ENCODE assay signal across 26 cellular contexts in genomic region chr1:94708299-94708685, GRCh38.
DNase-seq lines count a peak whose midpoint lies in the region; ATAC-seq and TF ChIP-seq lines count a peak whose summit lies in the region.
"Had no signal": no experiment of that assay in that cellular context is flagged by ENCODE, and none has a peak within 500 bp of the region (broad histone marks: within the 10 kb centered on the region; RNA-seq: fewer than 3 reads in every experiment).

No MANE protein-coding gene starts in this region.

- H3K4me1 ChIP-seq in BLaER1 treated with 17β-estradiol and CSF1 and Interleukin-3, amounts not matched to agents 10 nM and 100 nM, result peaks cover 7 to 21% (median 14%) of the 10 kb centered on the region in 10 experiments
- peaks cover 15% of the 10 kb centered on the region for H3K4me1 ChIP-seq in PC-3 (ENCODE audit: insufficient read depth, low read length)
- H3K4me1 ChIP-seq: colonic mucosa, lower lobe of right lung had no signal

- POLR2A ChIA-PET in PC-3 (lab: Charles Lee; ENCODE audit: unreplicated experiment), result no interaction called here

- DNase-seq in amniotic epithelial cell (ENCODE audit: low read depth), result peak; percentile 46
- DNase-seq in fibroblast of villous mesenchyme (ENCODE audit: low read depth), result peak; percentile 26
- DNase-seq in osteocyte (ENCODE audit: extremely low spot score, unreplicated experiment), result peak; percentile 71
- no peak for DNase-seq in NCI-H526 (lab: John Stamatoyannopoulos, UW)
- no peak for DNase-seq in PC-3
- DNase-seq: activated CD4-positive, alpha-beta T cell treated with anti-CD3 and anti-CD28 coated beads, Interleukin-2, amount 10 ng/mL, durations not matched to agents 7 days and 5 days; activated CD8-positive, alpha-beta memory T cell treated with anti-CD3 and anti-CD28 coated beads, Interleukin-2, amount 10 ng/mL, durations not matched to agents 7 days and 5 days; activated naive CD4-positive, alpha-beta T cell treated with anti-CD3 and anti-CD28 coated beads, Interleukin-2, amount 10 ng/mL, durations not matched to agents 7 days and 5 days; amygdala; C1 segment of cervical spinal cord; colonic mucosa; effector memory CD4-positive, alpha-beta T cell; kidney; lower lobe of right lung; NCI-H1092; NCI-H187 treated with DMSO at 0.1 percent for 48 hours; NCI-H774; RPMI8226; stimulated activated CD4-positive, alpha-beta T cell treated with anti-CD3 and anti-CD28 coated beads, Interleukin-1b, Interleukin-23, amount 100 ng/mL, for 48 hours; WERI-Rb-1 had no signal

- H3K9me2 ChIP-seq in PC-3 (replicated peaks; ENCODE audit: low read length), result no peaks in the 10 kb centered on the region

- H3K27me3 Mint-ChIP-seq in osteocyte (ENCODE audit: unreplicated experiment), result no peaks in the 10 kb centered on the region

- peaks cover 2% of the 10 kb centered on the region for H3K36me3 Mint-ChIP-seq in osteocyte (ENCODE audit: unreplicated experiment)
- H3K36me3 Mint-ChIP-seq: activated CD8-positive, alpha-beta memory T cell treated with anti-CD3 and anti-CD28 coated beads, Interleukin-2, amount 10 ng/mL, durations not matched to agents 7 days and 5 days; activated naive CD4-positive, alpha-beta T cell treated with anti-CD3 and anti-CD28 coated beads, Interleukin-2, amount 10 ng/mL, durations not matched to agents 7 days and 5 days had no signal

- no peak overlapping the region for H2AFZ ChIP-seq in PC-3 (ENCODE audit: low read length)

- H3K27me3 ChIP-seq in BLaER1 treated with 17β-estradiol and CSF1 and Interleukin-3, amounts not matched to agents 10 nM and 100 nM, result no peaks in the 10 kb centered on the region
- H3K27me3 ChIP-seq in PC-3 (ENCODE audit: low read length), result no peaks in the 10 kb centered on the region
- H3K27me3 ChIP-seq: colonic mucosa, neutrophil had no signal

- H3K4me3 Mint-ChIP-seq in osteocyte (ENCODE audit: unreplicated experiment), result no peak overlapping the region
- H3K4me3 Mint-ChIP-seq: activated CD4-positive, alpha-beta T cell treated with anti-CD3 and anti-CD28 coated beads, Interleukin-2, amount 10 ng/mL, durations not matched to agents 7 days and 5 days; activated CD8-positive, alpha-beta memory T cell treated with anti-CD3 and anti-CD28 coated beads, Interleukin-2, amount 10 ng/mL, durations not matched to agents 7 days and 5 days; activated naive CD4-positive, alpha-beta T cell treated with anti-CD3 and anti-CD28 coated beads, Interleukin-2, amount 10 ng/mL, durations not matched to agents 7 days and 5 days; T-helper 2 cell treated with Interferon-gamma antibody and Interleukin-4, amounts not matched to agents 5 μg/mL and 100 μg/mL, for 36 hours had no signal

- no peak overlapping the region for H3K9ac ChIP-seq in BLaER1 treated with 17β-estradiol and CSF1 and Interleukin-3, amounts not matched to agents 10 nM and 100 nM
- no peak overlapping the region for H3K9ac ChIP-seq in PC-3 (ENCODE audit: low read length)

- no peaks in the 10 kb centered on the region for H3K9me3 Mint-ChIP-seq in osteocyte (ENCODE audit: unreplicated experiment)
- H3K9me3 Mint-ChIP-seq: activated CD4-positive, alpha-beta T cell treated with anti-CD3 and anti-CD28 coated beads, Interleukin-2, amount 10 ng/mL, durations not matched to agents 7 days and 5 days; activated naive CD4-positive, alpha-beta T cell treated with anti-CD3 and anti-CD28 coated beads, Interleukin-2, amount 10 ng/mL, durations not matched to agents 7 days and 5 days; T-helper 2 cell treated with Interferon-gamma antibody and Interleukin-4, amounts not matched to agents 5 μg/mL and 100 μg/mL, for 36 hours had no signal

- peaks cover 30% of the 10 kb centered on the region for H3K4me1 Mint-ChIP-seq in osteocyte (ENCODE audit: unreplicated experiment)
- H3K4me1 Mint-ChIP-seq: activated CD4-positive, alpha-beta T cell treated with anti-CD3 and anti-CD28 coated beads, Interleukin-2, amount 10 ng/mL, durations not matched to agents 7 days and 5 days; activated CD8-positive, alpha-beta memory T cell treated with anti-CD3 and anti-CD28 coated beads, Interleukin-2, amount 10 ng/mL, durations not matched to agents 7 days and 5 days; activated naive CD4-positive, alpha-beta T cell treated with anti-CD3 and anti-CD28 coated beads, Interleukin-2, amount 10 ng/mL, durations not matched to agents 7 days and 5 days had no signal

- ATAC-seq in HG03108 (IDR thresholded peaks at IDR 0.05; ENCODE audit: unreplicated experiment) (no peak), PC-3 (no peak), GM21367 (IDR thresholded peaks at IDR 0.05; ENCODE audit: unreplicated experiment) (no peak)
- ATAC-seq: activated CD8-positive, alpha-beta memory T cell treated with anti-CD3 and anti-CD28 coated beads, Interleukin-2, amount 10 ng/mL, durations not matched to agents 7 days and 5 days; GM12878; lower lobe of right lung had no signal

- H3K27ac ChIP-seq in BLaER1 treated with 17β-estradiol and CSF1 and Interleukin-3, amounts not matched to agents 10 nM and 100 nM, result peak overlapping the region in 6 of 11 experiments; percentile 19 to 36 (median 34); a peak in 7 of 22 replicates
- H3K27ac ChIP-seq in PC-3 (ENCODE audit: low read length), result no peak overlapping the region
- H3K27ac ChIP-seq: colonic mucosa, lower lobe of right lung, neutrophil, WERI-Rb-1 had no signal

- no peak overlapping the region for H3K4me3 ChIP-seq in BLaER1 treated with 17β-estradiol and CSF1 and Interleukin-3, amounts not matched to agents 10 nM and 100 nM
- H3K4me3 ChIP-seq in fibroblast of villous mesenchyme (ENCODE audit: low read depth, low read length), result no peak overlapping the region
- H3K4me3 ChIP-seq in PC-3 (ENCODE audit: low read length), result no peak overlapping the region
- H3K4me3 ChIP-seq: colonic mucosa, GM12878, lower lobe of right lung had no signal

- no peaks in the 10 kb centered on the region for H3K79me2 ChIP-seq in PC-3 (ENCODE audit: low read length)

- TF ChIP-seq CTCF in fibroblast of villous mesenchyme (IDR thresholded peaks at IDR 0.05; ENCODE audit: insufficient read depth, low read depth, low read length) (no peak), osteocyte (IDR thresholded peaks at IDR 0.05) (no peak), PC-3 (conservative IDR thresholded peaks at IDR 0.05; ENCODE audit: low read depth, low read length) (no peak)

- peak overlapping the region in 9 of 11 experiments; percentile 14 to 54 (median 46); a peak in 13 of 22 replicates for H3K4me2 ChIP-seq in BLaER1 treated with 17β-estradiol and CSF1 and Interleukin-3, amounts not matched to agents 10 nM and 100 nM
- no peak overlapping the region for H3K4me2 ChIP-seq in PC-3 (ENCODE audit: low read length)

- no peaks in the 10 kb centered on the region for H3K36me3 ChIP-seq in BLaER1 treated with 17β-estradiol and CSF1 and Interleukin-3, amounts not matched to agents 10 nM and 100 nM
- H3K36me3 ChIP-seq in PC-3 (ENCODE audit: low read depth, low read length), result no peaks in the 10 kb centered on the region
- H3K36me3 ChIP-seq: colonic mucosa, lower lobe of right lung, neutrophil, WERI-Rb-1 had no signal

- CTCF ChIA-PET in PC-3 (lab: Charles Lee), result no interaction called here

- intact Hi-C loops in PC-3 (cut with micrococcal nuclease), result no loop called here

- no peaks in the 10 kb centered on the region for H4K20me1 ChIP-seq in BLaER1 treated with 17β-estradiol and CSF1 and Interleukin-3, amounts not matched to agents 10 nM and 100 nM
- no peaks in the 10 kb centered on the region for H4K20me1 ChIP-seq in PC-3 (ENCODE audit: low read length)

- H3K27ac Mint-ChIP-seq in osteocyte (ENCODE audit: unreplicated experiment), result no peak overlapping the region
- H3K27ac Mint-ChIP-seq: activated CD4-positive, alpha-beta T cell treated with anti-CD3 and anti-CD28 coated beads, Interleukin-2, amount 10 ng/mL, durations not matched to agents 7 days and 5 days; activated CD8-positive, alpha-beta memory T cell treated with anti-CD3 and anti-CD28 coated beads, Interleukin-2, amount 10 ng/mL, durations not matched to agents 7 days and 5 days; activated naive CD4-positive, alpha-beta T cell treated with anti-CD3 and anti-CD28 coated beads, Interleukin-2, amount 10 ng/mL, durations not matched to agents 7 days and 5 days; T-helper 2 cell treated with Interferon-gamma antibody and Interleukin-4, amounts not matched to agents 5 μg/mL and 100 μg/mL, for 36 hours had no signal

- no peaks in the 10 kb centered on the region for H3F3A ChIP-seq in PC-3 (ENCODE audit: low read length, unreplicated experiment)

- H3K9me3 ChIP-seq in BLaER1 treated with 17β-estradiol and CSF1 and Interleukin-3, amounts not matched to agents 10 nM and 100 nM (replicated peaks in 1 of 11), result no peaks in the 10 kb centered on the region
- H3K9me3 ChIP-seq in PC-3 (ENCODE audit: low read length), result no peaks in the 10 kb centered on the region
- H3K9me3 ChIP-seq: colonic mucosa, lower lobe of right lung, neutrophil had no signal

- no TSS peak for BruUV-seq in PC-3 (replicated peaks; lab: Mats Ljungman, UMichigan)

Comparison
In these comparisons a context has a peak if more than half of its experiments do, and no peak if none do; other contexts are left out.
1. DNase-seq: peak in amniotic epithelial cell (single experiment), fibroblast of villous mesenchyme (single experiment) and osteocyte (single experiment); none in NCI-H526 (0 of 2) and PC-3 (single experiment).